ENCODE assay signal across 3 cellular contexts in genomic region chrX:153524234-153524633, GRCh38.
A peak's percentile ranks its signal among the peaks of the same experiment; 100 is the strongest.
TF ChIP-seq lines count a peak whose summit lies in the region.

No MANE protein-coding gene starts in this region.

TF ChIP-seq in GM12891, 5 proteins besides CTCF, POLR2A, EP300 and RAD21:
- TF ChIP-seq PAX5 (IDR thresholded peaks at IDR 0.05; ENCODE audit: insufficient read depth, low read length, severe bottlenecking) (no peak), SPI1 (IDR thresholded peaks at IDR 0.05; ENCODE audit: low read depth, low read length) (no peak), TAF1 (IDR thresholded peaks at IDR 0.05; ENCODE audit: low read depth, low read length) (no peak), POU2F2 (IDR thresholded peaks at IDR 0.05; ENCODE audit: low read depth, low read length) (no peak), POLR2AphosphoS5 (IDR thresholded peaks at IDR 0.05; ENCODE audit: low read depth, low read length) (no peak)

TF ChIP-seq in HEK293, 187 proteins besides CTCF, POLR2A, EP300 and RAD21:
- peak; percentile 45; the same call in 1 of the 2 replicates for TF ChIP-seq SCRT2 (tag by site-specific recombination; IDR thresholded peaks at IDR 0.05)
- TF ChIP-seq, protein P1, sequence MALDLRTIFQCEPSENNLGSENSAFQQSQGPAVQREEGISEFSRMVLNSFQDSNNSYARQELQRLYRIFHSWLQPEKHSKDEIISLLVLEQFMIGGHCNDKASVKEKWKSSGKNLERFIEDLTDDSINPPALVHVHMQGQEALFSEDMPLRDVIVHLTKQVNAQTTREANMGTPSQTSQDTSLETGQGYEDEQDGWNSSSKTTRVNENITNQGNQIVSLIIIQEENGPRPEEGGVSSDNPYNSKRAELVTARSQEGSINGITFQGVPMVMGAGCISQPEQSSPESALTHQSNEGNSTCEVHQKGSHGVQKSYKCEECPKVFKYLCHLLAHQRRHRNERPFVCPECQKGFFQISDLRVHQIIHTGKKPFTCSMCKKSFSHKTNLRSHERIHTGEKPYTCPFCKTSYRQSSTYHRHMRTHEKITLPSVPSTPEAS (tag by site-specific recombination; IDR thresholded peaks at IDR 0.05), result 0 out of 2 replicates have a peak, but pooled peaks have one; percentile 36
- no peak for TF ChIP-seq ZNF37A (tag by site-specific recombination; IDR thresholded peaks at IDR 0.05)

TF ChIP-seq in GM12878, 131 proteins besides CTCF, POLR2A, EP300 and RAD21:
- TF ChIP-seq IKZF2 (IDR thresholded peaks at IDR 0.05), result no peak
- no peak for TF ChIP-seq SREBF2 (IDR thresholded peaks at IDR 0.05; ENCODE audit: low read length)
- TF ChIP-seq, protein P2, sequence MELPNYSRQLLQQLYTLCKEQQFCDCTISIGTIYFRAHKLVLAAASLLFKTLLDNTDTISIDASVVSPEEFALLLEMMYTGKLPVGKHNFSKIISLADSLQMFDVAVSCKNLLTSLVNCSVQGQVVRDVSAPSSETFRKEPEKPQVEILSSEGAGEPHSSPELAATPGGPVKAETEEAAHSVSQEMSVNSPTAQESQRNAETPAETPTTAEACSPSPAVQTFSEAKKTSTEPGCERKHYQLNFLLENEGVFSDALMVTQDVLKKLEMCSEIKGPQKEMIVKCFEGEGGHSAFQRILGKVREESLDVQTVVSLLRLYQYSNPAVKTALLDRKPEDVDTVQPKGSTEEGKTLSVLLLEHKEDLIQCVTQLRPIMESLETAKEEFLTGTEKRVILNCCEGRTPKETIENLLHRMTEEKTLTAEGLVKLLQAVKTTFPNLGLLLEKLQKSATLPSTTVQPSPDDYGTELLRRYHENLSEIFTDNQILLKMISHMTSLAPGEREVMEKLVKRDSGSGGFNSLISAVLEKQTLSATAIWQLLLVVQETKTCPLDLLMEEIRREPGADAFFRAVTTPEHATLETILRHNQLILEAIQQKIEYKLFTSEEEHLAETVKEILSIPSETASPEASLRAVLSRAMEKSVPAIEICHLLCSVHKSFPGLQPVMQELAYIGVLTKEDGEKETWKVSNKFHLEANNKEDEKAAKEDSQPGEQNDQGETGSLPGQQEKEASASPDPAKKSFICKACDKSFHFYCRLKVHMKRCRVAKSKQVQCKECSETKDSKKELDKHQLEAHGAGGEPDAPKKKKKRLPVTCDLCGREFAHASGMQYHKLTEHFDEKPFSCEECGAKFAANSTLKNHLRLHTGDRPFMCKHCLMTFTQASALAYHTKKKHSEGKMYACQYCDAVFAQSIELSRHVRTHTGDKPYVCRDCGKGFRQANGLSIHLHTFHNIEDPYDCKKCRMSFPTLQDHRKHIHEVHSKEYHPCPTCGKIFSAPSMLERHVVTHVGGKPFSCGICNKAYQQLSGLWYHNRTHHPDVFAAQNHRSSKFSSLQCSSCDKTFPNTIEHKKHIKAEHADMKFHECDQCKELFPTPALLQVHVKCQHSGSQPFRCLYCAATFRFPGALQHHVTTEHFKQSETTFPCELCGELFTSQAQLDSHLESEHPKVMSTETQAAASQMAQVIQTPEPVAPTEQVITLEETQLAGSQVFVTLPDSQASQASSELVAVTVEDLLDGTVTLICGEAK (IDR thresholded peaks at IDR 0.05; ENCODE audit: borderline replicate concordance), result peak; percentile 20; the same call in 1 of the 2 replicates
